28 cellular contexts compared by ENCODE assay signal in genomic region chr10:117694251-117694650, GRCh38.
"Had no signal": no experiment of that assay in that cellular context is flagged by ENCODE, and none has a peak within 500 bp of the region (broad histone marks: within the 10 kb centered on the region; RNA-seq: fewer than 3 reads in every experiment).

No MANE protein-coding gene starts in this region.

- H3K36me3 ChIP-seq: adrenal gland, cardiac muscle cell, pancreas, prostate gland, sigmoid colon, spleen, tibial nerve had no signal

- ATAC-seq: effector memory CD8-positive, alpha-beta T cell; left colon; naive thymus-derived CD8-positive, alpha-beta T cell; pancreas; T-helper 17 cell; WTC11 had no signal

- H3K9me3 ChIP-seq: adrenal gland, pancreas, prostate gland, sigmoid colon, spleen, tibial nerve had no signal

- H3K27me3 ChIP-seq: adrenal gland, pancreas, sigmoid colon, tibial nerve had no signal

- H3K27ac ChIP-seq: adrenal gland, cardiac muscle cell, pancreas, prostate gland, sigmoid colon, spleen, tibial nerve had no signal

- FAIRE-seq: endothelial cell of umbilical vein, frontal cortex, kidney, pancreas had no signal

- H3K4me1 ChIP-seq: adrenal gland, pancreas, prostate gland, sigmoid colon, spleen, tibial nerve had no signal

- DNase-seq: activated CD4-positive, alpha-beta T cell treated with anti-CD3 and anti-CD28 coated beads for 1 hour; activated CD4-positive, alpha-beta T cell treated with anti-CD3 and anti-CD28 coated beads, Interleukin-2, amount 50 U/mL, for 4 hours; activated effector memory CD4-positive, alpha-beta T cell treated with anti-CD3 and anti-CD28 coated beads, Interleukin-2, amount 50 U/mL, for 16 hours; activated naive CD4-positive, alpha-beta T cell treated with anti-CD3 and anti-CD28 coated beads for 36 hours; activated naive CD8-positive, alpha-beta T cell treated with anti-CD3 and anti-CD28 coated beads for 36 hours; activated T-cell treated with anti-CD3 and anti-CD28 coated beads for 4 hours; adrenal gland; aorta; cortex of kidney; effector memory CD8-positive, alpha-beta T cell; kidney; left colon; mammary epithelial cell; naive thymus-derived CD8-positive, alpha-beta T cell; nucleus accumbens; pancreas; retina; sigmoid colon; spleen; stimulated activated naive CD4-positive, alpha-beta T cell; SW 1271; T-helper 17 cell had no signal

- H3K4me3 ChIP-seq: adrenal gland, cardiac muscle cell, pancreas, prostate gland, sigmoid colon, spleen, tibial nerve had no signal
